17 cellular contexts compared by ENCODE assay signal in genomic region chr15:86021281-86022264, GRCh38. TPM values are rescaled to one million over a fixed set of nuclear protein-coding genes. Genes with fewer than 3 reads are reported as not detected.
A peak's percentile ranks its signal among the peaks of the same experiment; 100 is the strongest.
DNase-seq lines count a peak whose midpoint lies in the region; ATAC-seq, FAIRE-seq and TF ChIP-seq lines count a peak whose summit lies in the region.
"Had no signal": no experiment of that assay in that cellular context is flagged by ENCODE, and none has a peak within 500 bp of the region (broad histone marks: within the 10 kb centered on the region; RNA-seq: fewer than 3 reads in every experiment).

No MANE protein-coding gene starts in this region.

- H3K36me3 ChIP-seq in pancreas = no peaks in the 10 kb centered on the region
- H3K36me3 ChIP-seq: vagina had no signal

- DNase-seq in EH (ENCODE audit: low read depth) (peak; percentile 3), astrocyte of the spinal cord (ENCODE audit: low read depth, low spot score) (peak; percentile 9), pancreas (peak in 3 of 6 donors; percentile 3 to 41 (median 25)), CD1c-positive myeloid dendritic cell (ENCODE audit: extremely low spot score) (no peak), Right ventricle myocardium inferior (ENCODE audit: missing footprints) (no peak)
- DNase-seq in activated CD4-positive, alpha-beta T cell treated with anti-CD3 and anti-CD28 coated beads, Interleukin-2, amount 10 ng/mL, durations not matched to agents 7 days and 5 days = no peak
- DNase-seq: activated CD8-positive, alpha-beta memory T cell treated with anti-CD3 and anti-CD28 coated beads, Interleukin-2, amount 10 ng/mL, durations not matched to agents 7 days and 5 days; activated naive CD4-positive, alpha-beta T cell treated with anti-CD3 and anti-CD28 coated beads, Interleukin-2, amount 50 U/mL, for 16 hours; CD8-positive, alpha-beta T cell; nephron progenitor cell; right cardiac atrium had no signal

- H3K27me3 Mint-ChIP-seq in activated CD4-positive, alpha-beta T cell treated with anti-CD3 and anti-CD28 coated beads, Interleukin-2, amount 10 ng/mL, durations not matched to agents 7 days and 5 days = no peaks in the 10 kb centered on the region
- H3K27me3 Mint-ChIP-seq: activated CD8-positive, alpha-beta memory T cell treated with anti-CD3 and anti-CD28 coated beads, Interleukin-2, amount 10 ng/mL, durations not matched to agents 7 days and 5 days had no signal

- no peak for FAIRE-seq in pancreas (lab: Jason Lieb, UNC)
- FAIRE-seq: GM19239 had no signal

- no peaks in the 10 kb centered on the region for H3K9me3 Mint-ChIP-seq in activated CD4-positive, alpha-beta T cell treated with anti-CD3 and anti-CD28 coated beads, Interleukin-2, amount 10 ng/mL, durations not matched to agents 7 days and 5 days
- H3K9me3 Mint-ChIP-seq: CD8-positive, alpha-beta T cell; stimulated activated memory B cell treated with anti-CD40 and anti-IgM and Interleukin-4, amounts not matched to agents 10 μg/mL and 1 μg/mL and 100 μg/mL, for 72 hours had no signal

- CTCF ChIA-PET in activated CD4-positive, alpha-beta T cell treated with anti-CD3 and anti-CD28 coated beads, Interleukin-2, amount 10 ng/mL, durations not matched to agents 7 days and 5 days (lab: Charles Lee) = no interaction called here

- TF ChIP-seq CTCF in astrocyte of the spinal cord (IDR thresholded peaks at IDR 0.05; ENCODE audit: low read depth, low read length) (no peak), pancreas (IDR thresholded peaks at IDR 0.05) (no peak)

- in situ Hi-C loops in astrocyte of the spinal cord (cut with HindIII; ENCODE audit: low sequenced_read_pairs) = no loop called here

- ATAC-seq in pancreas (peak in 3 of 4 donors; percentile 42 to 51 (median 44)), Right ventricle myocardium inferior (no peak), GM19035 (IDR thresholded peaks at IDR 0.05; ENCODE audit: unreplicated experiment) (no peak)
- ATAC-seq: activated CD8-positive, alpha-beta memory T cell treated with anti-CD3 and anti-CD28 coated beads, Interleukin-2, amount 10 ng/mL, durations not matched to agents 7 days and 5 days; CD8-positive, alpha-beta T cell; stimulated activated memory B cell treated with anti-CD40 and anti-IgM and Interleukin-4, amounts not matched to agents 10 μg/mL and 1 μg/mL and 100 μg/mL, for 72 hours had no signal

- H3K4me3 ChIP-seq in astrocyte of the spinal cord (ENCODE audit: low read depth, low read length) = no peak overlapping the region
- no peak overlapping the region for H3K4me3 ChIP-seq in pancreas
- H3K4me3 ChIP-seq: vagina had no signal

- POLR2A ChIA-PET in activated CD4-positive, alpha-beta T cell treated with anti-CD3 and anti-CD28 coated beads, Interleukin-2, amount 10 ng/mL, durations not matched to agents 7 days and 5 days (lab: Charles Lee) = no interaction called here

- TF ChIP-seq EP300 in Ishikawa (IDR thresholded peaks at IDR 0.05; ENCODE audit: borderline replicate concordance) = no peak

- no peaks in the 10 kb centered on the region for H3K36me3 Mint-ChIP-seq in activated CD4-positive, alpha-beta T cell treated with anti-CD3 and anti-CD28 coated beads, Interleukin-2, amount 10 ng/mL, durations not matched to agents 7 days and 5 days (ENCODE audit: low read depth)
- H3K36me3 Mint-ChIP-seq: activated CD8-positive, alpha-beta memory T cell treated with anti-CD3 and anti-CD28 coated beads, Interleukin-2, amount 10 ng/mL, durations not matched to agents 7 days and 5 days; CD8-positive, alpha-beta T cell; stimulated activated memory B cell treated with anti-CD40 and anti-IgM and Interleukin-4, amounts not matched to agents 10 μg/mL and 1 μg/mL and 100 μg/mL, for 72 hours had no signal

- intact Hi-C loops in pancreas (cut with DNase I) = no loop called here
- intact Hi-C loops in Right ventricle myocardium inferior (cut with DNase I) = no loop called here

- H3K4me1 Mint-ChIP-seq in activated CD4-positive, alpha-beta T cell treated with anti-CD3 and anti-CD28 coated beads, Interleukin-2, amount 10 ng/mL, durations not matched to agents 7 days and 5 days = no peaks in the 10 kb centered on the region
- H3K4me1 Mint-ChIP-seq: activated CD8-positive, alpha-beta memory T cell treated with anti-CD3 and anti-CD28 coated beads, Interleukin-2, amount 10 ng/mL, durations not matched to agents 7 days and 5 days; stimulated activated memory B cell treated with anti-CD40 and anti-IgM and Interleukin-4, amounts not matched to agents 10 μg/mL and 1 μg/mL and 100 μg/mL, for 72 hours had no signal

- no peaks in the 10 kb centered on the region for H3K9me3 ChIP-seq in pancreas
- H3K9me3 ChIP-seq: vagina had no signal

- WGBS in pancreas, 2 donors = 20 to 32% methylated on average over 5 of the region's 5 CpGs

- H3K27me3 ChIP-seq in pancreas = peaks cover 0 to 3% (median 0%) of the 10 kb centered on the region in 4 donors
- H3K27me3 ChIP-seq: vagina had no signal

- H3K27ac Mint-ChIP-seq in activated CD4-positive, alpha-beta T cell treated with anti-CD3 and anti-CD28 coated beads, Interleukin-2, amount 10 ng/mL, durations not matched to agents 7 days and 5 days = no peak overlapping the region
- H3K27ac Mint-ChIP-seq: activated CD8-positive, alpha-beta memory T cell treated with anti-CD3 and anti-CD28 coated beads, Interleukin-2, amount 10 ng/mL, durations not matched to agents 7 days and 5 days; CD8-positive, alpha-beta T cell; stimulated activated memory B cell treated with anti-CD40 and anti-IgM and Interleukin-4, amounts not matched to agents 10 μg/mL and 1 μg/mL and 100 μg/mL, for 72 hours had no signal

- H3K27ac ChIP-seq in pancreas = no peak overlapping the region
- H3K27ac ChIP-seq: vagina had no signal

- no peak for TF ChIP-seq RAD21 in Ishikawa (IDR thresholded peaks at IDR 0.05; ENCODE audit: low read depth)

- H3K4me1 ChIP-seq in pancreas = no peaks in the 10 kb centered on the region
- H3K4me1 ChIP-seq: vagina had no signal

- no peak overlapping the region for H3K4me3 Mint-ChIP-seq in activated CD4-positive, alpha-beta T cell treated with anti-CD3 and anti-CD28 coated beads, Interleukin-2, amount 10 ng/mL, durations not matched to agents 7 days and 5 days
- H3K4me3 Mint-ChIP-seq: activated CD8-positive, alpha-beta memory T cell treated with anti-CD3 and anti-CD28 coated beads, Interleukin-2, amount 10 ng/mL, durations not matched to agents 7 days and 5 days; CD8-positive, alpha-beta T cell; nephron progenitor cell; stimulated activated memory B cell treated with anti-CD40 and anti-IgM and Interleukin-4, amounts not matched to agents 10 μg/mL and 1 μg/mL and 100 μg/mL, for 72 hours had no signal

TF ChIP-seq in Ishikawa, 13 proteins besides CTCF, POLR2A, EP300 and RAD21:
- TF ChIP-seq, protein P1, sequence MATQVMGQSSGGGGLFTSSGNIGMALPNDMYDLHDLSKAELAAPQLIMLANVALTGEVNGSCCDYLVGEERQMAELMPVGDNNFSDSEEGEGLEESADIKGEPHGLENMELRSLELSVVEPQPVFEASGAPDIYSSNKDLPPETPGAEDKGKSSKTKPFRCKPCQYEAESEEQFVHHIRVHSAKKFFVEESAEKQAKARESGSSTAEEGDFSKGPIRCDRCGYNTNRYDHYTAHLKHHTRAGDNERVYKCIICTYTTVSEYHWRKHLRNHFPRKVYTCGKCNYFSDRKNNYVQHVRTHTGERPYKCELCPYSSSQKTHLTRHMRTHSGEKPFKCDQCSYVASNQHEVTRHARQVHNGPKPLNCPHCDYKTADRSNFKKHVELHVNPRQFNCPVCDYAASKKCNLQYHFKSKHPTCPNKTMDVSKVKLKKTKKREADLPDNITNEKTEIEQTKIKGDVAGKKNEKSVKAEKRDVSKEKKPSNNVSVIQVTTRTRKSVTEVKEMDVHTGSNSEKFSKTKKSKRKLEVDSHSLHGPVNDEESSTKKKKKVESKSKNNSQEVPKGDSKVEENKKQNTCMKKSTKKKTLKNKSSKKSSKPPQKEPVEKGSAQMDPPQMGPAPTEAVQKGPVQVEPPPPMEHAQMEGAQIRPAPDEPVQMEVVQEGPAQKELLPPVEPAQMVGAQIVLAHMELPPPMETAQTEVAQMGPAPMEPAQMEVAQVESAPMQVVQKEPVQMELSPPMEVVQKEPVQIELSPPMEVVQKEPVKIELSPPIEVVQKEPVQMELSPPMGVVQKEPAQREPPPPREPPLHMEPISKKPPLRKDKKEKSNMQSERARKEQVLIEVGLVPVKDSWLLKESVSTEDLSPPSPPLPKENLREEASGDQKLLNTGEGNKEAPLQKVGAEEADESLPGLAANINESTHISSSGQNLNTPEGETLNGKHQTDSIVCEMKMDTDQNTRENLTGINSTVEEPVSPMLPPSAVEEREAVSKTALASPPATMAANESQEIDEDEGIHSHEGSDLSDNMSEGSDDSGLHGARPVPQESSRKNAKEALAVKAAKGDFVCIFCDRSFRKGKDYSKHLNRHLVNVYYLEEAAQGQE (IDR thresholded peaks at IDR 0.05; ENCODE audit: low read depth) = no peak
- TF ChIP-seq USF1 (IDR thresholded peaks at IDR 0.05) (no peak), YY1 (IDR thresholded peaks at IDR 0.05; ENCODE audit: low read depth) (no peak), FOXM1 (IDR thresholded peaks at IDR 0.05; ENCODE audit: borderline replicate concordance, low read depth) (no peak), CEBPB (IDR thresholded peaks at IDR 0.05) (no peak), TAF1 (IDR thresholded peaks at IDR 0.05; ENCODE audit: low read depth) (no peak), CREB1 (IDR thresholded peaks at IDR 0.05; ENCODE audit: low read depth) (no peak), TCF12 (IDR thresholded peaks at IDR 0.05; ENCODE audit: low read depth) (no peak), EGR1 (IDR thresholded peaks at IDR 0.05) (no peak), NFIC (IDR thresholded peaks at IDR 0.05) (peak; percentile 34; the same call in 1 of the 2 replicates), ZBTB7A (IDR thresholded peaks at IDR 0.05; ENCODE audit: low read depth) (no peak), TEAD4 (IDR thresholded peaks at IDR 0.05) (peak; percentile 42; the same call in 1 of the 2 replicates)
- TF ChIP-seq, protein P2, sequence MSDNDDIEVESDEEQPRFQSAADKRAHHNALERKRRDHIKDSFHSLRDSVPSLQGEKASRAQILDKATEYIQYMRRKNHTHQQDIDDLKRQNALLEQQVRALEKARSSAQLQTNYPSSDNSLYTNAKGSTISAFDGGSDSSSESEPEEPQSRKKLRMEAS (IDR thresholded peaks at IDR 0.05) = no peak

RNA-seq across cellular contexts. Expression of gene AGBL1, which starts 58.1 kb away (rescaled TPM):
- total RNA-seq in pancreas (under 1 TPM in 2 of 6 donors, not detected in 4; 0.05 to 0.06 TPM), Right ventricle myocardium inferior (not detected)
- polyA plus RNA-seq in pancreas = under 1 TPM in 1 of 2 donors, not detected in 1; under 0.01 TPM
- not detected for total RNA-seq in activated CD4-positive, alpha-beta T cell treated with anti-CD3 and anti-CD28 coated beads, Interleukin-2, amount 10 ng/mL, durations not matched to agents 7 days and 5 days
- total RNA-seq: activated CD8-positive, alpha-beta memory T cell treated with anti-CD3 and anti-CD28 coated beads, Interleukin-2, amount 10 ng/mL, durations not matched to agents 7 days and 5 days; CD8-positive, alpha-beta T cell; kidney epithelial cell; right cardiac atrium; vagina had no signal
- polyA plus RNA-seq: right cardiac atrium had no signal

Comparison
In these comparisons a context has a peak if more than half of its experiments do, and no peak if none do; other contexts are left out.
1. DNase-seq: peak in EH (single experiment) and astrocyte of the spinal cord (single experiment); none in CD1c-positive myeloid dendritic cell (single experiment), Right ventricle myocardium inferior (single experiment) and activated CD4-positive, alpha-beta T cell treated with anti-CD3 and anti-CD28 coated beads, Interleukin-2, amount 10 ng/mL, durations not matched to agents 7 days and 5 days (single experiment).
2. ATAC-seq: peak in pancreas (3 of 4); none in Right ventricle myocardium inferior (single experiment) and GM19035 (single experiment).